20 cellular contexts compared by ENCODE assay signal in genomic region chr19:8215783-8216182, GRCh38.
"Had no signal": no experiment of that assay in that cellular context is flagged by ENCODE, and none has a peak within 500 bp of the region (broad histone marks: within the 10 kb centered on the region; RNA-seq: fewer than 3 reads in every experiment).

No MANE protein-coding gene starts in this region.

- ATAC-seq: activated CD4-positive, CD25-positive, alpha-beta regulatory T cell treated with anti-CD3 and anti-CD28 coated beads, Interleukin-2, amount 50 U/mL, for 24 hours; activated T-helper 17 cell treated with anti-CD3 and anti-CD28 coated beads, Interleukin-2, amount 50 U/mL, for 72 hours; mucosa of descending colon; naive thymus-derived CD4-positive, alpha-beta T cell; sciatic nerve; upper lobe of right lung had no signal

- H2AFZ ChIP-seq: parathyroid adenoma had no signal

- H3K27ac Mint-ChIP-seq: activated T-helper 17 cell treated with anti-CD3 and anti-CD28 coated beads, Interleukin-2, amount 50 U/mL, for 72 hours had no signal

- H3K27me3 ChIP-seq: stomach, upper lobe of right lung had no signal

- H3K27ac ChIP-seq: coronary artery, left ventricle myocardium inferior, neutrophil, parathyroid adenoma, stomach, thoracic aorta, upper lobe of right lung had no signal

- H3K4me3 Mint-ChIP-seq: activated T-helper 17 cell treated with anti-CD3 and anti-CD28 coated beads, Interleukin-2, amount 50 U/mL, for 72 hours; brain; naive thymus-derived CD4-positive, alpha-beta T cell had no signal

- H3K9me3 Mint-ChIP-seq: activated T-helper 17 cell treated with anti-CD3 and anti-CD28 coated beads, Interleukin-2, amount 50 U/mL, for 72 hours had no signal

- H3K27me3 Mint-ChIP-seq: activated T-helper 17 cell treated with anti-CD3 and anti-CD28 coated beads, Interleukin-2, amount 50 U/mL, for 72 hours; brain; naive thymus-derived CD4-positive, alpha-beta T cell had no signal

- DNase-seq: activated naive CD4-positive, alpha-beta T cell; activated T-cell treated with anti-CD3 and anti-CD28 coated beads, Interleukin-2, amount 50 U/mL, for 1 hour; caudate nucleus; left ventricle myocardium inferior; mammary epithelial cell; mucosa of descending colon; naive thymus-derived CD4-positive, alpha-beta T cell; stimulated activated CD4-positive, alpha-beta T cell treated with anti-CD3 and anti-CD28 coated beads, Interleukin-4, amount 100 ng/mL, for 1 hour; stomach; T-helper 1 cell; upper lobe of right lung had no signal

- H3K9me3 ChIP-seq: left ventricle myocardium inferior, mucosa of descending colon, neutrophil, stomach, thoracic aorta, upper lobe of right lung had no signal

- H3K4me3 ChIP-seq: coronary artery, left ventricle myocardium inferior, mucosa of descending colon, smooth muscle cell, stomach, thoracic aorta, upper lobe of right lung had no signal

- H3K36me3 ChIP-seq: left ventricle myocardium inferior, neutrophil, thoracic aorta, upper lobe of right lung had no signal

- H3K4me2 ChIP-seq: smooth muscle cell had no signal

- H3K4me1 ChIP-seq: parathyroid adenoma, upper lobe of right lung had no signal

- H3K9ac ChIP-seq: parathyroid adenoma had no signal
